ENCODE assay signal across 2 cellular contexts in the genomic region with DNA sequence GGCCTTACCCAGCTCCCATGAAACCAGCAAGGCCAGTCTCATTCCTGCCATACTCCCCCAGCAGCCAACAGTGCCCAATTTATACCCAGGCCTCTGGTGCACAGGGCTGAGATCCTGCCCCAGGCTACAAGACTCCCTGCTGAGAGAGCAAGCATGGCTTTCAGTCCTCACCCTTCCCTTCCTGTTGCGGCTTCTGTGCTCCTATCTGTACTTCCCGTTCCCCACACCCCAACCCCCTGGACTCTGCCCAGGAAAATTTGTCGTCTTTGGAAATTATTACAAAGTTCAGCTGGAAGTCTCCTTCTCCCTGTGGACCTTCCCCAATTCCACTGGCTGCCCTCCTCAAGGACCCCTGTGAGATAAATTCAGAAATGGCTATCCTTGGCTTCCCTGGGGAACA.
TF ChIP-seq lines count a peak whose summit lies in the region.

No MANE protein-coding gene starts in this region.

TF ChIP-seq in WTC11, 78 proteins besides CTCF, POLR2A, EP300 and RAD21 (continued from another document):
- TF ChIP-seq, protein P1, sequence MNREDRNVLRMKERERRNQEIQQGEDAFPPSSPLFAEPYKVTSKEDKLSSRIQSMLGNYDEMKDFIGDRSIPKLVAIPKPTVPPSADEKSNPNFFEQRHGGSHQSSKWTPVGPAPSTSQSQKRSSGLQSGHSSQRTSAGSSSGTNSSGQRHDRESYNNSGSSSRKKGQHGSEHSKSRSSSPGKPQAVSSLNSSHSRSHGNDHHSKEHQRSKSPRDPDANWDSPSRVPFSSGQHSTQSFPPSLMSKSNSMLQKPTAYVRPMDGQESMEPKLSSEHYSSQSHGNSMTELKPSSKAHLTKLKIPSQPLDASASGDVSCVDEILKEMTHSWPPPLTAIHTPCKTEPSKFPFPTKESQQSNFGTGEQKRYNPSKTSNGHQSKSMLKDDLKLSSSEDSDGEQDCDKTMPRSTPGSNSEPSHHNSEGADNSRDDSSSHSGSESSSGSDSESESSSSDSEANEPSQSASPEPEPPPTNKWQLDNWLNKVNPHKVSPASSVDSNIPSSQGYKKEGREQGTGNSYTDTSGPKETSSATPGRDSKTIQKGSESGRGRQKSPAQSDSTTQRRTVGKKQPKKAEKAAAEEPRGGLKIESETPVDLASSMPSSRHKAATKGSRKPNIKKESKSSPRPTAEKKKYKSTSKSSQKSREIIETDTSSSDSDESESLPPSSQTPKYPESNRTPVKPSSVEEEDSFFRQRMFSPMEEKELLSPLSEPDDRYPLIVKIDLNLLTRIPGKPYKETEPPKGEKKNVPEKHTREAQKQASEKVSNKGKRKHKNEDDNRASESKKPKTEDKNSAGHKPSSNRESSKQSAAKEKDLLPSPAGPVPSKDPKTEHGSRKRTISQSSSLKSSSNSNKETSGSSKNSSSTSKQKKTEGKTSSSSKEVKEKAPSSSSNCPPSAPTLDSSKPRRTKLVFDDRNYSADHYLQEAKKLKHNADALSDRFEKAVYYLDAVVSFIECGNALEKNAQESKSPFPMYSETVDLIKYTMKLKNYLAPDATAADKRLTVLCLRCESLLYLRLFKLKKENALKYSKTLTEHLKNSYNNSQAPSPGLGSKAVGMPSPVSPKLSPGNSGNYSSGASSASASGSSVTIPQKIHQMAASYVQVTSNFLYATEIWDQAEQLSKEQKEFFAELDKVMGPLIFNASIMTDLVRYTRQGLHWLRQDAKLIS (CRISPR knock-in tag; IDR thresholded peaks at IDR 0.05; ENCODE audit: borderline replicate concordance): no peak
- no peak for TF ChIP-seq OVOL2 (CRISPR knock-in tag; IDR thresholded peaks at IDR 0.05; ENCODE audit: borderline replicate concordance)

TF ChIP-seq in HepG2, 621 proteins besides CTCF, POLR2A, EP300 and RAD21 (continued from another document):
- TF ChIP-seq, protein P2, sequence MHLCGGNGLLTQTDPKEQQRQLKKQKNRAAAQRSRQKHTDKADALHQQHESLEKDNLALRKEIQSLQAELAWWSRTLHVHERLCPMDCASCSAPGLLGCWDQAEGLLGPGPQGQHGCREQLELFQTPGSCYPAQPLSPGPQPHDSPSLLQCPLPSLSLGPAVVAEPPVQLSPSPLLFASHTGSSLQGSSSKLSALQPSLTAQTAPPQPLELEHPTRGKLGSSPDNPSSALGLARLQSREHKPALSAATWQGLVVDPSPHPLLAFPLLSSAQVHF (CRISPR knock-in tag; IDR thresholded peaks at IDR 0.05): no peak
- TF ChIP-seq ZFP37 (CRISPR knock-in tag; IDR thresholded peaks at IDR 0.05; ENCODE audit: borderline replicate concordance): no peak
- no peak for TF ChIP-seq KLF12 (CRISPR knock-in tag; IDR thresholded peaks at IDR 0.05; ENCODE audit: borderline replicate concordance)
- TF ChIP-seq UBTF (CRISPR knock-in tag; IDR thresholded peaks at IDR 0.05): no peak
- TF ChIP-seq ZNF235 (CRISPR knock-in tag; IDR thresholded peaks at IDR 0.05; ENCODE audit: borderline replicate concordance): no peak
- TF ChIP-seq ZNF790 (CRISPR knock-in tag; IDR thresholded peaks at IDR 0.05; ENCODE audit: borderline replicate concordance): no peak
- no peak for TF ChIP-seq ZNF460 (CRISPR knock-in tag; IDR thresholded peaks at IDR 0.05; ENCODE audit: borderline replicate concordance)
- TF ChIP-seq PHF8 (CRISPR knock-in tag; IDR thresholded peaks at IDR 0.05): no peak
- no peak for TF ChIP-seq PPARG (CRISPR knock-in tag; conservative IDR thresholded peaks at IDR 0.05)
